In genomic region chr17:29369831-29370735, GRCh38 we compare ENCODE assay signal across 7 cellular contexts. TPM values are rescaled to one million over a fixed set of nuclear protein-coding genes. Genes with fewer than 3 reads are reported as not detected.
DNase-seq lines count a peak whose midpoint lies in the region; ATAC-seq and TF ChIP-seq lines count a peak whose summit lies in the region.

No MANE protein-coding gene starts in this region.

- no peak overlapping the region for H3K4me3 Mint-ChIP-seq in activated T-helper 17 cell treated with anti-CD3 and anti-CD28 coated beads, Interleukin-2, amount 50 U/mL, for 72 hours
- no peak overlapping the region for H3K4me3 Mint-ChIP-seq in nephron

- H3K27me3 Mint-ChIP-seq in activated T-helper 17 cell treated with anti-CD3 and anti-CD28 coated beads, Interleukin-2, amount 50 U/mL, for 72 hours: no peaks in the 10 kb centered on the region
- H3K27me3 Mint-ChIP-seq in nephron (ENCODE audit: low read depth): peaks cover 3% of the 10 kb centered on the region

- H3K27ac Mint-ChIP-seq in activated T-helper 17 cell treated with anti-CD3 and anti-CD28 coated beads, Interleukin-2, amount 50 U/mL, for 72 hours: no peak overlapping the region
- H3K27ac Mint-ChIP-seq in nephron: no peak overlapping the region

- H3K36me3 Mint-ChIP-seq in activated T-helper 17 cell treated with anti-CD3 and anti-CD28 coated beads, Interleukin-2, amount 50 U/mL, for 72 hours (ENCODE audit: low read depth): no peaks in the 10 kb centered on the region
- H3K36me3 Mint-ChIP-seq in nephron (ENCODE audit: low read depth): no peaks in the 10 kb centered on the region

- H3K27me3 ChIP-seq in thyroid gland: no peaks in the 10 kb centered on the region

- H3K4me3 ChIP-seq in GM12875 (ENCODE audit: low read depth, low read length) (no peak overlapping the region), fibroblast of the aortic adventitia (ENCODE audit: low read depth, low read length) (peak overlapping the region; percentile 31), thyroid gland (replicated peaks in 1 of 3) (no peak overlapping the region)

- H3K9me3 Mint-ChIP-seq in activated T-helper 17 cell treated with anti-CD3 and anti-CD28 coated beads, Interleukin-2, amount 50 U/mL, for 72 hours: no peaks in the 10 kb centered on the region
- no peaks in the 10 kb centered on the region for H3K9me3 Mint-ChIP-seq in nephron

- peak; percentile 92 for ATAC-seq in activated T-helper 17 cell treated with anti-CD3 and anti-CD28 coated beads, Interleukin-2, amount 50 U/mL, for 72 hours (replicated peaks)

- no peaks in the 10 kb centered on the region for H3K9me3 ChIP-seq in thyroid gland

- no peaks in the 10 kb centered on the region for H3K36me3 ChIP-seq in thyroid gland

- TF ChIP-seq POLR2A in thyroid gland (IDR thresholded peaks at IDR 0.05): no peak

- intact Hi-C loops in thyroid gland (cut with DNase I): loop anchor here (5.0 kb wide), 1 partner anchor 167 kb away; no protein-coding TSS in a partner anchor

- H3K4me1 Mint-ChIP-seq in activated T-helper 17 cell treated with anti-CD3 and anti-CD28 coated beads, Interleukin-2, amount 50 U/mL, for 72 hours: no peaks in the 10 kb centered on the region
- no peaks in the 10 kb centered on the region for H3K4me1 Mint-ChIP-seq in nephron

- no peaks in the 10 kb centered on the region for H3K4me1 ChIP-seq in thyroid gland

- DNase-seq in LHCN-M2 (ENCODE audit: low read depth) (peak; percentile 79), RPMI8226 (peak; percentile 78), fibroblast of the aortic adventitia (ENCODE audit: low read depth) (peak; percentile 89), thyroid gland (peak; percentile 66 to 68)

- no peak overlapping the region for H3K27ac ChIP-seq in thyroid gland

- WGBS in thyroid gland, 2 donors: 17 to 21% methylated on average over 7 of the region's 7 CpGs

- TF ChIP-seq CTCF in GM12875 (IDR thresholded peaks at IDR 0.05; ENCODE audit: borderline replicate concordance, insufficient read depth, low read depth, low read length) (peak; percentile 64), fibroblast of the aortic adventitia (IDR thresholded peaks at IDR 0.05; ENCODE audit: insufficient read depth, low read length) (peak; percentile 82), nephron (IDR thresholded peaks at IDR 0.05; ENCODE audit: unreplicated experiment in 3 of 3) (peak; percentile 83 to 86 (median 85)), thyroid gland (IDR thresholded peaks at IDR 0.05) (peak; percentile 42 to 92 (median 74))

RNA-seq across cellular contexts. Expression of gene TAOK1, which starts 20.1 kb away (rescaled TPM):
- total RNA-seq in LHCN-M2 (2014; rRNA removed): 37.9 and 42.5 TPM in 2 replicates
- 8.0 TPM for polyA plus RNA-seq in LHCN-M2 (2012)
- 10 to 100 TPM; 40.0 to 42.0 TPM for total RNA-seq in activated T-helper 17 cell treated with anti-CD3 and anti-CD28 coated beads, Interleukin-2, amount 50 U/mL, for 72 hours
- total RNA-seq in fibroblast of the aortic adventitia (ENCODE audit: low replicate concordance): 71.8 and 78.3 TPM in 2 replicates
- total RNA-seq in thyroid gland: 10 to 100 TPM; 62.9 to 87.5 (median 68.8) TPM
